38 cellular contexts compared by ENCODE assay signal in the genomic region with DNA sequence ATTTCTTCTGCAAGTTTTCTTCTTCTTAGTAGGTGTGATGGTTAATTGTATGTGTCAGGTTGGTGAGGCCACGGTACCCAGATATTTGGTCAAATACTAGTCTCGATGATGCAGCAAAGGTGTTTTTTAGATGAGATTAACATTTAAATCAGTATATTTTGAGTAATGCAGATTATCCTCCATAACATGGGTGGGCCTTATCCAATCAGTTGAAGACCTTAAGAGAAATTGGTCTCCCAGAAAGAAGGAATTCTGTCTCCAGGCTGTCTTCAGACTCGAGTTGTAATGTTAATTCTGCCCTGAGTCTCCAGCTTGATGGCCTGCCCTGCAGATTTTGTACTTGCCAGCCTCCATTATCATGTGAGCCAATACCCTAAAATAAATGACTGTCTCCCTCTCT.
"Had no signal": no experiment of that assay in that cellular context is flagged by ENCODE, and none has a peak within 500 bp of the region (broad histone marks: within the 10 kb centered on the region; RNA-seq: fewer than 3 reads in every experiment).

No MANE protein-coding gene starts in this region.

- ATAC-seq: activated CD8-positive, alpha-beta memory T cell treated with anti-CD3 and anti-CD28 coated beads, Interleukin-2, amount 10 ng/mL, durations not matched to agents 7 days and 5 days; activated T-cell treated with anti-CD3 and anti-CD28 coated beads, Interleukin-2, amount 50 U/mL, for 72 hours; activated T-helper 17 cell treated with anti-CD3 and anti-CD28 coated beads, Interleukin-2, amount 50 U/mL, for 72 hours; PC-3; Right ventricle myocardium inferior had no signal

- H3K36me3 ChIP-seq: MG63, Peyer's patch had no signal

- H3K27ac ChIP-seq: Peyer's patch, VCaP had no signal

- H3K4me3 ChIP-seq: MG63, Peyer's patch had no signal

- H3K27me3 ChIP-seq: MG63, Peyer's patch had no signal

- H3K9me3 ChIP-seq: MG63, Peyer's patch had no signal

- DNase-seq: activated B cell treated with CpG ODN at 0.5 μM for 24 hours; activated CD4-positive, alpha-beta memory T cell treated with anti-CD3 and anti-CD28 coated beads, Interleukin-2, amount 10 ng/mL, durations not matched to agents 7 days and 5 days; activated CD4-positive, alpha-beta T cell treated with anti-CD3 and anti-CD28 coated beads for 4 hours; activated CD4-positive, CD25-positive, alpha-beta regulatory T cell treated with anti-CD3 and anti-CD28 coated beads, Interleukin-2, amount 50 U/mL, for 72 hours; activated CD8-positive, alpha-beta memory T cell treated with anti-CD3 and anti-CD28 coated beads for 24 hours; activated CD8-positive, alpha-beta memory T cell treated with anti-CD3 and anti-CD28 coated beads, Interleukin-2, amount 10 ng/mL, durations not matched to agents 7 days and 5 days; activated CD8-positive, alpha-beta memory T cell treated with anti-CD3 and anti-CD28 coated beads, Interleukin-2, amount 50 U/mL, for 48 hours; activated effector memory CD4-positive, alpha-beta T cell treated with anti-CD3 and anti-CD28 coated beads, Interleukin-2, amount 50 U/mL, for 16 hours; activated naive CD4-positive, alpha-beta T cell; activated naive CD4-positive, alpha-beta T cell treated with anti-CD3 and anti-CD28 coated beads, Interleukin-2, amount 50 U/mL, for 16 hours; activated naive CD8-positive, alpha-beta T cell treated with anti-CD3 and anti-CD28 coated beads for 36 hours; activated T-cell treated with anti-CD3 and anti-CD28 coated beads, Interleukin-2, amount 50 U/mL, for 72 hours; amniotic stem cell; aorta; Kasumi-1; KG1; MG63; NCI-H1048; NCI-H1105 treated with DMSO at 0.1 percent for 48 hours; NCI-H1436; NCI-H1694; NCI-H1930; NCI-H2081 treated with DMSO at 0.1 percent for 48 hours; NCI-H345; NCI-H524 treated with DMSO at 0.1 percent for 48 hours; NCI-H748 treated with DMSO at 0.1 percent for 48 hours; NK-92 treated with Interleukin-12 subunit alpha and Interleukin-12 subunit beta, amount 100 ng/mL, for 24 hours; PC-3; Peyer's patch; RPMI8226; SIG-M5; SW 1271; T-helper 1 cell; T-helper 2 cell; T-helper 9 cell had no signal
